In genomic region chr1:208252126-208252853, GRCh38 we compare ENCODE assay signal across 10 cellular contexts. TPM values are rescaled to one million over a fixed set of nuclear protein-coding genes. Genes with fewer than 3 reads are reported as not detected.
DNase-seq lines count a peak whose midpoint lies in the region; ATAC-seq, FAIRE-seq and TF ChIP-seq lines count a peak whose summit lies in the region.
"Had no signal": no experiment of that assay in that cellular context is flagged by ENCODE, and none has a peak within 500 bp of the region (broad histone marks: within the 10 kb centered on the region; RNA-seq: fewer than 3 reads in every experiment).

No MANE protein-coding gene starts in this region.

- ATAC-seq in HG02678 (IDR thresholded peaks at IDR 0.05; ENCODE audit: unreplicated experiment) = no peak

- H3K9ac ChIP-seq in endothelial cell of umbilical vein (replicated peaks; ENCODE audit: extremely low read depth, insufficient read depth, low read length) (no peak overlapping the region), neural progenitor cell (no peak overlapping the region)

- H3K4me1 Mint-ChIP-seq in Calu3 (ENCODE audit: low read depth, unreplicated experiment) (peaks cover 19% of the 10 kb centered on the region), neural progenitor cell (peaks cover 64% of the 10 kb centered on the region)

- H2AFZ ChIP-seq in endothelial cell of umbilical vein (ENCODE audit: low read depth, low read length) (no peak overlapping the region), neural progenitor cell (replicated peaks) (no peak overlapping the region)

- H3K79me2 ChIP-seq in endothelial cell of umbilical vein (ENCODE audit: control insufficient read depth, insufficient read depth, low read length) (no peaks in the 10 kb centered on the region), neural progenitor cell (ENCODE audit: low read depth) (no peaks in the 10 kb centered on the region)

- no peaks in the 10 kb centered on the region for H3K9me3 Mint-ChIP-seq in Calu3 (ENCODE audit: low read depth, unreplicated experiment)
- no peaks in the 10 kb centered on the region for H3K9me3 Mint-ChIP-seq in neural progenitor cell

- peak; percentile 64 for FAIRE-seq in endothelial cell of umbilical vein (lab: Jason Lieb, UNC)

- TF ChIP-seq POLR2A in endothelial cell of umbilical vein (IDR thresholded peaks at IDR 0.05; ENCODE audit: low read depth, low read length) (no peak), Peyer's patch (IDR thresholded peaks at IDR 0.05) (no peak)

- H3K9me1 ChIP-seq in endothelial cell of umbilical vein (replicated peaks; ENCODE audit: control insufficient read depth, extremely low read depth, insufficient read depth, low read length) = no peaks in the 10 kb centered on the region

- peaks cover 81% of the 10 kb centered on the region for H3K27me3 Mint-ChIP-seq in Calu3 (ENCODE audit: unreplicated experiment)
- peaks cover 7% of the 10 kb centered on the region for H3K27me3 Mint-ChIP-seq in neural progenitor cell (ENCODE audit: insufficient read depth, low read depth)

- H3K4me3 Mint-ChIP-seq in Calu3 (ENCODE audit: low read depth, unreplicated experiment) (peak overlapping the region; percentile 57), neural progenitor cell (no peak overlapping the region)

- no peaks in the 10 kb centered on the region for H3K36me3 Mint-ChIP-seq in Calu3 (ENCODE audit: insufficient read depth, unreplicated experiment)
- H3K36me3 Mint-ChIP-seq in neural progenitor cell = no peaks in the 10 kb centered on the region

- peaks cover 38 to 40% of the 10 kb centered on the region in 2 experiments for H3K27me3 ChIP-seq in endothelial cell of umbilical vein (ENCODE audit: control insufficient read depth in 2 of 2, insufficient read depth in 2 of 2, low read length in 2 of 2)
- peaks cover 4% of the 10 kb centered on the region for H3K27me3 ChIP-seq in neural progenitor cell
- no peaks in the 10 kb centered on the region for H3K27me3 ChIP-seq in Peyer's patch

- TF ChIP-seq CTCF in Calu3 (IDR thresholded peaks at IDR 0.05; ENCODE audit: unreplicated experiment) (peak; percentile 87), endothelial cell of umbilical vein (IDR thresholded peaks at IDR 0.05; ENCODE audit: extremely low read depth in 1 of 2, insufficient read depth in 1 of 2, low read depth in 1 of 2, low read length in 2 of 2) (peak in 1 of 2 donors; percentile 62), neural progenitor cell (IDR thresholded peaks at IDR 0.05) (peak; percentile 41), Peyer's patch (IDR thresholded peaks at IDR 0.05) (peak in 2 of 6 experiments; percentile 31 to 40)

- no peak overlapping the region for H3K27ac Mint-ChIP-seq in Calu3 (ENCODE audit: unreplicated experiment)
- no peak overlapping the region for H3K27ac Mint-ChIP-seq in neural progenitor cell

- CTCF ChIA-PET in Calu3 (lab: Charles Lee) = interaction anchor here (0.6 to 1.9 kb wide), 14 partner anchors 8 to 355 kb away, joined by 3 to 37 read pairs (median 4); partner anchors contain the start of gene PLXNA2
- CTCF ChIA-PET in endothelial cell of umbilical vein (lab: Charles Lee) = interaction anchor here (0.7 to 1.2 kb wide), 2 partner anchors 7 to 404 kb away, joined by 3 read pairs; no protein-coding TSS in a partner anchor

- DNase-seq in Calu3 (peak; percentile 91), M059J (ENCODE audit: low read depth) (peak; percentile 61), endothelial cell of umbilical vein (ENCODE audit: low read depth, low spot score) (no peak), neural progenitor cell (ENCODE audit: low spot score) (peak; percentile 49), Peyer's patch (no peak), GOT3 (lab: John Stamatoyannopoulos, UW) (no peak), germinal center (ENCODE audit: low spot score) (no peak)
- DNase-seq: activated T-cell treated with anti-CD3 and anti-CD28 coated beads for 4 hours had no signal

- intact Hi-C loops in Calu3 (cut with micrococcal nuclease; ENCODE audit: unreplicated experiment) (loop anchor here (1.0 kb wide), 1 partner anchor 231 kb away; no protein-coding TSS in a partner anchor), endothelial cell of umbilical vein (cut with micrococcal nuclease) (loop anchor here (1.0 kb wide), 1 partner anchor 259 kb away; no protein-coding TSS in a partner anchor)

- H3K4me2 ChIP-seq in endothelial cell of umbilical vein (ENCODE audit: insufficient read depth, low read length) = no peak overlapping the region
- peak overlapping the region; percentile 44 for H3K4me2 ChIP-seq in neural progenitor cell

- BruUV-seq in Calu3 (replicated peaks; lab: Mats Ljungman, UMichigan) (no TSS peak), endothelial cell of umbilical vein (replicated peaks; lab: Mats Ljungman, UMichigan) (no TSS peak)

- no peaks in the 10 kb centered on the region for H3K4me1 ChIP-seq in endothelial cell of umbilical vein (ENCODE audit: control insufficient read depth, extremely low read depth, insufficient read depth, low read length)
- H3K4me1 ChIP-seq in neural progenitor cell = peaks cover 44% of the 10 kb centered on the region
- no peaks in the 10 kb centered on the region for H3K4me1 ChIP-seq in Peyer's patch

- POLR2A ChIA-PET in endothelial cell of umbilical vein (lab: Charles Lee) = no interaction called here

- peaks cover 5% of the 10 kb centered on the region for H3F3A ChIP-seq in neural progenitor cell (ENCODE audit: low read depth)

- no peaks in the 10 kb centered on the region for H3K36me3 ChIP-seq in endothelial cell of umbilical vein (ENCODE audit: control insufficient read depth in 2 of 2, extremely low read depth in 1 of 2, insufficient read depth in 2 of 2, low read length in 2 of 2)
- no peaks in the 10 kb centered on the region for H3K36me3 ChIP-seq in neural progenitor cell
- no peaks in the 10 kb centered on the region for H3K36me3 ChIP-seq in Peyer's patch

- H3K27ac ChIP-seq in endothelial cell of umbilical vein (ENCODE audit: insufficient read depth, low read depth, low read length) (no peak overlapping the region), neural progenitor cell (no peak overlapping the region), Peyer's patch (no peak overlapping the region)
- H3K27ac ChIP-seq: epithelial cell of prostate had no signal

- H3K4me3 ChIP-seq in endothelial cell of umbilical vein (replicated peaks in 1 of 3; ENCODE audit: insufficient read depth in 1 of 3, low read depth in 1 of 3, low read length in 3 of 3) (no peak overlapping the region), neural progenitor cell (no peak overlapping the region), Peyer's patch (no peak overlapping the region)

- H4K20me1 ChIP-seq in endothelial cell of umbilical vein (replicated peaks; ENCODE audit: control insufficient read depth, extremely low read depth, insufficient read depth, low read length) (no peaks in the 10 kb centered on the region), neural progenitor cell (ENCODE audit: low read depth) (no peaks in the 10 kb centered on the region)

- no peaks in the 10 kb centered on the region for H3K9me3 ChIP-seq in endothelial cell of umbilical vein (replicated peaks; ENCODE audit: control insufficient read depth, insufficient read depth, low read length)
- no peaks in the 10 kb centered on the region for H3K9me3 ChIP-seq in neural progenitor cell (ENCODE audit: low read depth)
- H3K9me3 ChIP-seq in Peyer's patch = no peaks in the 10 kb centered on the region

- dilution Hi-C loops in endothelial cell of umbilical vein (cut with MboI; ENCODE audit: extremely low pct_ligation_motif_present, low sequenced_read_pairs) = no loop called here

TF ChIP-seq in endothelial cell of umbilical vein, 7 proteins besides CTCF, POLR2A, EP300 and RAD21:
- TF ChIP-seq POLR2AphosphoS5 (IDR thresholded peaks at IDR 0.05; ENCODE audit: insufficient read depth, low read depth, low read length) (no peak), MAX (IDR thresholded peaks at IDR 0.05; ENCODE audit: insufficient read depth, insufficient read length) (no peak), EZH2 (IDR thresholded peaks at IDR 0.05; ENCODE audit: borderline replicate concordance, low read depth, low read length, severe bottlenecking) (no peak), FOS (IDR thresholded peaks at IDR 0.05; ENCODE audit: borderline replicate concordance, insufficient read depth, low read length) (no peak), MYC (IDR thresholded peaks at IDR 0.05; ENCODE audit: low read depth, low read length) (no peak), JUN (IDR thresholded peaks at IDR 0.05; ENCODE audit: borderline replicate concordance, insufficient read depth, insufficient read length, low read depth) (no peak), GATA2 (IDR thresholded peaks at IDR 0.05; ENCODE audit: insufficient read depth, insufficient read length, low read depth, low read length) (no peak)

RNA-seq across cellular contexts. Expression of gene PLXNA2, which starts 8.1 kb away (rescaled TPM):
- 16.2 and 21.9 TPM in 2 replicates for total RNA-seq in Calu3 (2022)
- total RNA-seq in M059J (2014; rRNA removed; shearing (Covaris generic)) = 2.0 and 2.8 TPM in 2 replicates
- 229 and 302 TPM in 2 replicates for total RNA-seq in endothelial cell of umbilical vein
- polyA plus RNA-seq in endothelial cell of umbilical vein = 42.6 and 43.3 TPM in 2 replicates
- polyA plus RNA-seq in endothelial cell of umbilical vein (2011; cell fraction: cytosol; rRNA removed) = 45.8 and 46.2 TPM in 2 replicates
- 246 and 252 TPM in 2 replicates for polyA plus RNA-seq in endothelial cell of umbilical vein (2011; cell fraction: nucleus; rRNA removed)
- polyA plus RNA-seq in endothelial cell of umbilical vein (2012) = 71.3 and 100 TPM in 2 replicates
- polyA minus RNA-seq in endothelial cell of umbilical vein = 148 and 179 TPM in 2 replicates
- polyA minus RNA-seq in endothelial cell of umbilical vein (2011; cell fraction: cytosol; rRNA and poly(A)+ RNA removed) = 4.7 TPM
- polyA minus RNA-seq in endothelial cell of umbilical vein (2011; cell fraction: nucleus; rRNA and poly(A)+ RNA removed) = 206 and 227 TPM in 2 replicates
- 1.7 and 2.3 TPM in 2 replicates for total RNA-seq in neural progenitor cell (ENCODE audit: low replicate concordance)
- total RNA-seq in Peyer's patch = 10 to 100 TPM; 51.5 to 70.2 (median 62.5) TPM

Comparison
In these comparisons a context has a peak if more than half of its experiments do, and no peak if none do; other contexts are left out.
1. DNase-seq: peak in Calu3 (single experiment), M059J (single experiment) and neural progenitor cell (single experiment); none in endothelial cell of umbilical vein (single experiment), Peyer's patch (0 of 3), GOT3 (single experiment) and germinal center (single experiment).